In genomic region chr5:126065061-126065460, GRCh38 we compare ENCODE assay signal across 28 cellular contexts.
"Had no signal": no experiment of that assay in that cellular context is flagged by ENCODE, and none has a peak within 500 bp of the region (broad histone marks: within the 10 kb centered on the region; RNA-seq: fewer than 3 reads in every experiment).

No MANE protein-coding gene starts in this region.

- H3K27ac ChIP-seq: colonic mucosa, coronary artery, dorsolateral prefrontal cortex, epithelial cell of prostate, esophagus muscularis mucosa, esophagus squamous epithelium, foreskin keratinocyte, gastrocnemius medialis, gastroesophageal sphincter, heart left ventricle, heart right ventricle had no signal

- H3K36me3 ChIP-seq: colonic mucosa, esophagus muscularis mucosa, esophagus squamous epithelium, gastrocnemius medialis, gastroesophageal sphincter, heart left ventricle, heart right ventricle had no signal

- H3K27me3 ChIP-seq: colonic mucosa, dorsolateral prefrontal cortex, esophagus muscularis mucosa, esophagus squamous epithelium, foreskin keratinocyte, gastrocnemius medialis, gastroesophageal sphincter, heart left ventricle, heart right ventricle had no signal

- FAIRE-seq: colon, endometrium, endothelial cell of umbilical vein, frontal cortex had no signal

- ATAC-seq: effector memory CD8-positive, alpha-beta T cell; esophagus mucosa; foreskin keratinocyte; gastrocnemius medialis; gastroesophageal sphincter; heart left ventricle; heart right ventricle had no signal

- DNase-seq: colonic mucosa; cortex of kidney; dermis blood vessel endothelial cell; dorsolateral prefrontal cortex; effector CD4-positive, alpha-beta T cell; effector CD8-positive, alpha-beta T cell; effector memory CD4-positive, alpha-beta T cell; effector memory CD8-positive, alpha-beta T cell; endodermal cell; erythroblast; esophagus squamous epithelium; foreskin fibroblast; foreskin keratinocyte; foreskin melanocyte; gastrocnemius medialis; glutamatergic neuron; head of caudate nucleus; heart left ventricle; heart right ventricle had no signal

- H3K4me3 ChIP-seq: colonic mucosa, coronary artery, dorsolateral prefrontal cortex, esophagus muscularis mucosa, esophagus squamous epithelium, gastrocnemius medialis, gastroesophageal sphincter, heart left ventricle, heart right ventricle had no signal

- H3K4me1 ChIP-seq: colonic mucosa, esophagus muscularis mucosa, foreskin keratinocyte, gastrocnemius medialis, gastroesophageal sphincter, heart left ventricle had no signal

- H3K9me3 ChIP-seq: colonic mucosa, esophagus muscularis mucosa, esophagus squamous epithelium, gastrocnemius medialis, gastroesophageal sphincter had no signal
